ENCODE assay signal across 1 cellular context in the genomic region with DNA sequence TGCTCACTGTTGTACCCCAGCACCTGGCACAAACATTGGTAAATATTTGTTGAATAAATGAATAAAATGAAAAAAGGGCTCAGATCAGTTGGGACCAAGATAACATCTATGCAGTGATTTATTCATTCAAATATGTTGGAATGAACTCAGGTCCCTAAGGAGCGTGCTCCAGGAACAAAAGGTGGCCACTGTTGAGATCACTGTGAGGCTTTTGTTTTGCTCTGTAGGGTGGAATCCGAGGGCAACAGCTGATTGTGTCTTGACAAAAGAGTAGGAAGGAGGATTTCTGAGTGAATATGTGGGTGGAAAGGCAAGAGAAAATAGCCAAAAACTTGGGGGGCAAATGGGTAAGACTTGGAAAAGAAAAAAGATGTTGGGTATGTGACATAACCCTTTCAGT.
A peak's percentile ranks its signal among the peaks of the same experiment; 100 is the strongest.
TF ChIP-seq lines count a peak whose summit lies in the region.

No MANE protein-coding gene starts in this region.

TF ChIP-seq in GM23338, 12 proteins besides CTCF, POLR2A, EP300 and RAD21 (continued from another document):
- TF ChIP-seq, protein P1, sequence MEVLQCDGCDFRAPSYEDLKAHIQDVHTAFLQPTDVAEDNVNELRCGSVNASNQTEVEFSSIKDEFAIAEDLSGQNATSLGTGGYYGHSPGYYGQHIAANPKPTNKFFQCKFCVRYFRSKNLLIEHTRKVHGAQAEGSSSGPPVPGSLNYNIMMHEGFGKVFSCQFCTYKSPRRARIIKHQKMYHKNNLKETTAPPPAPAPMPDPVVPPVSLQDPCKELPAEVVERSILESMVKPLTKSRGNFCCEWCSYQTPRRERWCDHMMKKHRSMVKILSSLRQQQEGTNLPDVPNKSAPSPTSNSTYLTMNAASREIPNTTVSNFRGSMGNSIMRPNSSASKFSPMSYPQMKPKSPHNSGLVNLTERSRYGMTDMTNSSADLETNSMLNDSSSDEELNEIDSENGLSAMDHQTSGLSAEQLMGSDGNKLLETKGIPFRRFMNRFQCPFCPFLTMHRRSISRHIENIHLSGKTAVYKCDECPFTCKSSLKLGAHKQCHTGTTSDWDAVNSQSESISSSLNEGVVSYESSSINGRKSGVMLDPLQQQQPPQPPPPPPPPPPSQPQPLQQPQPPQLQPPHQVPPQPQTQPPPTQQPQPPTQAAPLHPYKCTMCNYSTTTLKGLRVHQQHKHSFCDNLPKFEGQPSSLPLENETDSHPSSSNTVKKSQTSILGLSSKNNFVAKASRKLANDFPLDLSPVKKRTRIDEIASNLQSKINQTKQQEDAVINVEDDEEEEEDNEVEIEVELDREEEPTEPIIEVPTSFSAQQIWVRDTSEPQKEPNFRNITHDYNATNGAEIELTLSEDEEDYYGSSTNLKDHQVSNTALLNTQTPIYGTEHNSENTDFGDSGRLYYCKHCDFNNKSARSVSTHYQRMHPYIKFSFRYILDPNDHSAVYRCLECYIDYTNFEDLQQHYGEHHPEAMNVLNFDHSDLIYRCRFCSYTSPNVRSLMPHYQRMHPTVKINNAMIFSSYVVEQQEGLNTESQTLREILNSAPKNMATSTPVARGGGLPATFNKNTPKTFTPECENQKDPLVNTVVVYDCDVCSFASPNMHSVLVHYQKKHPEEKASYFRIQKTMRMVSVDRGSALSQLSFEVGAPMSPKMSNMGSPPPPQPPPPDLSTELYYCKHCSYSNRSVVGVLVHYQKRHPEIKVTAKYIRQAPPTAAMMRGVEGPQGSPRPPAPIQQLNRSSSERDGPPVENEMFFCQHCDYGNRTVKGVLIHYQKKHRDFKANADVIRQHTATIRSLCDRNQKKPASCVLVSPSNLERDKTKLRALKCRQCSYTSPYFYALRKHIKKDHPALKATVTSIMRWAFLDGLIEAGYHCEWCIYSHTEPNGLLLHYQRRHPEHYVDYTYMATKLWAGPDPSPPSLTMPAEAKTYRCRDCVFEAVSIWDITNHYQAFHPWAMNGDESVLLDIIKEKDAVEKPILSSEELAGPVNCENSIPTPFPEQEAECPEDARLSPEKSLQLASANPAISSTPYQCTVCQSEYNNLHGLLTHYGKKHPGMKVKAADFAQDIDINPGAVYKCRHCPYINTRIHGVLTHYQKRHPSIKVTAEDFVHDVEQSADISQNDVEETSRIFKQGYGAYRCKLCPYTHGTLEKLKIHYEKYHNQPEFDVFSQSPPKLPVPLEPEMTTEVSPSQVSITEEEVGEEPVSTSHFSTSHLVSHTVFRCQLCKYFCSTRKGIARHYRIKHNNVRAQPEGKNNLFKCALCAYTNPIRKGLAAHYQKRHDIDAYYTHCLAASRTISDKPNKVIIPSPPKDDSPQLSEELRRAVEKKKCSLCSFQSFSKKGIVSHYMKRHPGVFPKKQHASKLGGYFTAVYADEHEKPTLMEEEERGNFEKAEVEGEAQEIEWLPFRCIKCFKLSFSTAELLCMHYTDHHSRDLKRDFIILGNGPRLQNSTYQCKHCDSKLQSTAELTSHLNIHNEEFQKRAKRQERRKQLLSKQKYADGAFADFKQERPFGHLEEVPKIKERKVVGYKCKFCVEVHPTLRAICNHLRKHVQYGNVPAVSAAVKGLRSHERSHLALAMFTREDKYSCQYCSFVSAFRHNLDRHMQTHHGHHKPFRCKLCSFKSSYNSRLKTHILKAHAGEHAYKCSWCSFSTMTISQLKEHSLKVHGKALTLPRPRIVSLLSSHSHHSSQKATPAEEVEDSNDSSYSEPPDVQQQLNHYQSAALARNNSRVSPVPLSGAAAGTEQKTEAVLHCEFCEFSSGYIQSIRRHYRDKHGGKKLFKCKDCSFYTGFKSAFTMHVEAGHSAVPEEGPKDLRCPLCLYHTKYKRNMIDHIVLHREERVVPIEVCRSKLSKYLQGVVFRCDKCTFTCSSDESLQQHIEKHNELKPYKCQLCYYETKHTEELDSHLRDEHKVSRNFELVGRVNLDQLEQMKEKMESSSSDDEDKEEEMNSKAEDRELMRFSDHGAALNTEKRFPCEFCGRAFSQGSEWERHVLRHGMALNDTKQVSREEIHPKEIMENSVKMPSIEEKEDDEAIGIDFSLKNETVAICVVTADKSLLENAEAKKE (CRISPR knock-in tag; IDR thresholded peaks at IDR 0.05) = peak; percentile 82; the same call in 1 of the 2 replicates
- TF ChIP-seq STAT1 (IDR thresholded peaks at IDR 0.05; ENCODE audit: unreplicated experiment) = no peak
- TF ChIP-seq, protein P2, sequence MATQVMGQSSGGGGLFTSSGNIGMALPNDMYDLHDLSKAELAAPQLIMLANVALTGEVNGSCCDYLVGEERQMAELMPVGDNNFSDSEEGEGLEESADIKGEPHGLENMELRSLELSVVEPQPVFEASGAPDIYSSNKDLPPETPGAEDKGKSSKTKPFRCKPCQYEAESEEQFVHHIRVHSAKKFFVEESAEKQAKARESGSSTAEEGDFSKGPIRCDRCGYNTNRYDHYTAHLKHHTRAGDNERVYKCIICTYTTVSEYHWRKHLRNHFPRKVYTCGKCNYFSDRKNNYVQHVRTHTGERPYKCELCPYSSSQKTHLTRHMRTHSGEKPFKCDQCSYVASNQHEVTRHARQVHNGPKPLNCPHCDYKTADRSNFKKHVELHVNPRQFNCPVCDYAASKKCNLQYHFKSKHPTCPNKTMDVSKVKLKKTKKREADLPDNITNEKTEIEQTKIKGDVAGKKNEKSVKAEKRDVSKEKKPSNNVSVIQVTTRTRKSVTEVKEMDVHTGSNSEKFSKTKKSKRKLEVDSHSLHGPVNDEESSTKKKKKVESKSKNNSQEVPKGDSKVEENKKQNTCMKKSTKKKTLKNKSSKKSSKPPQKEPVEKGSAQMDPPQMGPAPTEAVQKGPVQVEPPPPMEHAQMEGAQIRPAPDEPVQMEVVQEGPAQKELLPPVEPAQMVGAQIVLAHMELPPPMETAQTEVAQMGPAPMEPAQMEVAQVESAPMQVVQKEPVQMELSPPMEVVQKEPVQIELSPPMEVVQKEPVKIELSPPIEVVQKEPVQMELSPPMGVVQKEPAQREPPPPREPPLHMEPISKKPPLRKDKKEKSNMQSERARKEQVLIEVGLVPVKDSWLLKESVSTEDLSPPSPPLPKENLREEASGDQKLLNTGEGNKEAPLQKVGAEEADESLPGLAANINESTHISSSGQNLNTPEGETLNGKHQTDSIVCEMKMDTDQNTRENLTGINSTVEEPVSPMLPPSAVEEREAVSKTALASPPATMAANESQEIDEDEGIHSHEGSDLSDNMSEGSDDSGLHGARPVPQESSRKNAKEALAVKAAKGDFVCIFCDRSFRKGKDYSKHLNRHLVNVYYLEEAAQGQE (IDR thresholded peaks at IDR 0.05; ENCODE audit: unreplicated experiment) = no peak
- 0 out of 2 replicates have a peak, but pooled peaks have one; percentile 11 for TF ChIP-seq ZNF114 (CRISPR knock-in tag; IDR thresholded peaks at IDR 0.05)
- TF ChIP-seq POLR2AphosphoS5 (IDR thresholded peaks at IDR 0.05; ENCODE audit: low read depth) = peak; percentile 40; the same call in 1 of the 2 replicates
- peak; percentile 85; the same call in 1 of the 2 replicates for TF ChIP-seq NANOG (IDR thresholded peaks at IDR 0.05; ENCODE audit: borderline replicate concordance)
